Comparison of ENCODE assay signal across 1 cellular context in genomic region chr16:70726869-70727494, GRCh38.
TF ChIP-seq lines count a peak whose summit lies in the region.

No MANE protein-coding gene starts in this region.

TF ChIP-seq in GM23338, 12 proteins besides CTCF, POLR2A, EP300 and RAD21 (continued from another document):
- TF ChIP-seq ETS1 (IDR thresholded peaks at IDR 0.05) = no peak
- TF ChIP-seq ZNF331 (CRISPR knock-in tag; IDR thresholded peaks at IDR 0.05; ENCODE audit: low read depth) = no peak
- no peak for TF ChIP-seq ZNF462 (CRISPR knock-in tag; IDR thresholded peaks at IDR 0.05)
TF ChIP-seq in GM23338: peak in this region for 0.
